Comparison of ENCODE assay signal across 8 cellular contexts in the genomic region with DNA sequence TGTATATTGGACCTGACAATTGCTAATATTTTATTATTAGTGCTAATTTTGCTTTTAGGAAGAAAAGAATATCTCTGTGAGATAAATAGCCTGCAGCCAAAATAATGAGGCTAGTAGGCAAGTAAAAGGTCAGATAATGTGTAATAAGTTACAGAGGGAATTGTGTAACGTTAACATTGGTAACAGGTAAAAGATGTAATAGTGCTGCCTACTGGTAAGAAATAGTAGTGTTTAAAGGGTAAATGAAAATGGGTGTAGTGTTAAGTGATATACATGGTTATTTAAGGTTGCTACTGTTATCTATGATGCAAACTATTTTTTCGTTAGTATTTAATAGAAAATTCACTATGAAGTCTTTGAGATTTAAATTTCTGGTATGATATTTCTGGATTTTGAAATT. TPM values are rescaled to one million over a fixed set of nuclear protein-coding genes. Genes with fewer than 3 reads are reported as not detected.
DNase-seq lines count a peak whose midpoint lies in the region; ATAC-seq and TF ChIP-seq lines count a peak whose summit lies in the region.

No MANE protein-coding gene starts in this region.

- H3K27ac Mint-ChIP-seq in CD4-positive, alpha-beta memory T cell: no peak overlapping the region
- H3K27ac Mint-ChIP-seq in stimulated activated effector memory CD8-positive, alpha-beta T cell treated with anti-CD3 and anti-CD28 coated beads, Interleukin-12 subunit alpha, Interleukin-12 subunit beta, amount 100 ng/mL, for 72 hours: no peak overlapping the region

- H3K4me3 Mint-ChIP-seq in CD4-positive, alpha-beta memory T cell: no peak overlapping the region
- H3K4me3 Mint-ChIP-seq in stimulated activated effector memory CD8-positive, alpha-beta T cell treated with anti-CD3 and anti-CD28 coated beads, Interleukin-12 subunit alpha, Interleukin-12 subunit beta, amount 100 ng/mL, for 72 hours: no peak overlapping the region

- no peak overlapping the region for H3K4me3 ChIP-seq in RWPE2 (ENCODE audit: severe bottlenecking)
- H3K4me3 ChIP-seq in CD4-positive, alpha-beta memory T cell (ENCODE audit: low read length in 2 of 2): no peak overlapping the region

- intact Hi-C loops in CD4-positive, alpha-beta memory T cell (cut with micrococcal nuclease): no loop called here

- no peaks in the 10 kb centered on the region for H3K4me1 Mint-ChIP-seq in CD4-positive, alpha-beta memory T cell
- H3K4me1 Mint-ChIP-seq in stimulated activated effector memory CD8-positive, alpha-beta T cell treated with anti-CD3 and anti-CD28 coated beads, Interleukin-12 subunit alpha, Interleukin-12 subunit beta, amount 100 ng/mL, for 72 hours: no peaks in the 10 kb centered on the region

- POLR2A ChIA-PET in CD4-positive, alpha-beta memory T cell (lab: Charles Lee; ENCODE audit: partially characterized antibody): no interaction called here

- DNase-seq in SHP77 treated with DMSO at 0.1 percent for 48 hours (lab: John Stamatoyannopoulos, UW) (peak; percentile 48), SHP77 (lab: John Stamatoyannopoulos, UW) (no peak), RWPE2 (ENCODE audit: low spot score) (no peak), left kidney (ENCODE audit: low read depth, low spot score) (peak; percentile 46), UCSD-AML1 (lab: John Stamatoyannopoulos, UW; ENCODE audit: unreplicated experiment) (no peak)
- DNase-seq in CD4-positive, alpha-beta memory T cell: no peak
- DNase-seq in stimulated activated effector memory CD8-positive, alpha-beta T cell treated with anti-CD3 and anti-CD28 coated beads, Interleukin-12 subunit alpha, Interleukin-12 subunit beta, amount 100 ng/mL, for 72 hours (ENCODE audit: low spot score in 2 of 2): no peak

- H3K4me1 ChIP-seq in RWPE2 (ENCODE audit: insufficient read depth, poor library complexity, severe bottlenecking): no peaks in the 10 kb centered on the region
- no peaks in the 10 kb centered on the region for H3K4me1 ChIP-seq in CD4-positive, alpha-beta memory T cell (ENCODE audit: insufficient read depth, low read length)

- peak; percentile 86 for ATAC-seq in HG03342 (IDR thresholded peaks at IDR 0.05; ENCODE audit: unreplicated experiment)
- ATAC-seq in RWPE2 (ENCODE audit: low read depth): no peak
- no peak for ATAC-seq in stimulated activated effector memory CD8-positive, alpha-beta T cell treated with anti-CD3 and anti-CD28 coated beads, Interleukin-12 subunit alpha, Interleukin-12 subunit beta, amount 100 ng/mL, for 72 hours

- peaks cover 6% of the 10 kb centered on the region for H3K27me3 ChIP-seq in RWPE2 (ENCODE audit: insufficient read depth, poor library complexity, severe bottlenecking)
- H3K27me3 ChIP-seq in CD4-positive, alpha-beta memory T cell (ENCODE audit: insufficient read depth, low read length): no peaks in the 10 kb centered on the region

- H3K9me3 ChIP-seq in RWPE2 (ENCODE audit: severe bottlenecking): no peaks in the 10 kb centered on the region
- no peaks in the 10 kb centered on the region for H3K9me3 ChIP-seq in CD4-positive, alpha-beta memory T cell (ENCODE audit: control insufficient read depth in 1 of 2, low read length in 2 of 2)

- CTCF ChIA-PET in CD4-positive, alpha-beta memory T cell (lab: Charles Lee; ENCODE audit: partially characterized antibody): no interaction called here

- peak; percentile 59 for TF ChIP-seq CTCF in RWPE2 (IDR thresholded peaks at IDR 0.05; ENCODE audit: poor library complexity, severe bottlenecking)

- H3K36me3 ChIP-seq in RWPE2 (ENCODE audit: low read depth): no peaks in the 10 kb centered on the region
- H3K36me3 ChIP-seq in CD4-positive, alpha-beta memory T cell (ENCODE audit: insufficient read depth, low read length): no peaks in the 10 kb centered on the region

- H3K27ac ChIP-seq in RWPE2 (ENCODE audit: poor library complexity, severe bottlenecking): no peak overlapping the region
- no peak overlapping the region for H3K27ac ChIP-seq in CD4-positive, alpha-beta memory T cell (ENCODE audit: low read depth, low read length)

- H3K36me3 Mint-ChIP-seq in CD4-positive, alpha-beta memory T cell: no peaks in the 10 kb centered on the region
- H3K36me3 Mint-ChIP-seq in stimulated activated effector memory CD8-positive, alpha-beta T cell treated with anti-CD3 and anti-CD28 coated beads, Interleukin-12 subunit alpha, Interleukin-12 subunit beta, amount 100 ng/mL, for 72 hours: no peaks in the 10 kb centered on the region

- peaks cover 0 to 3% (median 0%) of the 10 kb centered on the region in 8 donors for H3K9me3 Mint-ChIP-seq in CD4-positive, alpha-beta memory T cell
- no peaks in the 10 kb centered on the region for H3K9me3 Mint-ChIP-seq in stimulated activated effector memory CD8-positive, alpha-beta T cell treated with anti-CD3 and anti-CD28 coated beads, Interleukin-12 subunit alpha, Interleukin-12 subunit beta, amount 100 ng/mL, for 72 hours

- peaks cover 1 to 3% of the 10 kb centered on the region in 2 donors for H3K27me3 Mint-ChIP-seq in CD4-positive, alpha-beta memory T cell

RNA-seq across cellular contexts. Expression of a gene that starts 9.2 kb away (rescaled TPM):
- not detected for total RNA-seq in CD4-positive, alpha-beta memory T cell
- not detected for polyA plus RNA-seq in CD4-positive, alpha-beta memory T cell

Comparison
In these comparisons a context has a peak if more than half of its experiments do, and no peak if none do; other contexts are left out.
1. DNase-seq: peak in SHP77 treated with DMSO at 0.1 percent for 48 hours (single experiment) and left kidney (single experiment); none in SHP77 (0 of 2), RWPE2 (single experiment), CD4-positive, alpha-beta memory T cell (0 of 5), stimulated activated effector memory CD8-positive, alpha-beta T cell treated with anti-CD3 and anti-CD28 coated beads, Interleukin-12 subunit alpha, Interleukin-12 subunit beta, amount 100 ng/mL, for 72 hours (0 of 2) and UCSD-AML1 (single experiment).